In the genomic region with DNA sequence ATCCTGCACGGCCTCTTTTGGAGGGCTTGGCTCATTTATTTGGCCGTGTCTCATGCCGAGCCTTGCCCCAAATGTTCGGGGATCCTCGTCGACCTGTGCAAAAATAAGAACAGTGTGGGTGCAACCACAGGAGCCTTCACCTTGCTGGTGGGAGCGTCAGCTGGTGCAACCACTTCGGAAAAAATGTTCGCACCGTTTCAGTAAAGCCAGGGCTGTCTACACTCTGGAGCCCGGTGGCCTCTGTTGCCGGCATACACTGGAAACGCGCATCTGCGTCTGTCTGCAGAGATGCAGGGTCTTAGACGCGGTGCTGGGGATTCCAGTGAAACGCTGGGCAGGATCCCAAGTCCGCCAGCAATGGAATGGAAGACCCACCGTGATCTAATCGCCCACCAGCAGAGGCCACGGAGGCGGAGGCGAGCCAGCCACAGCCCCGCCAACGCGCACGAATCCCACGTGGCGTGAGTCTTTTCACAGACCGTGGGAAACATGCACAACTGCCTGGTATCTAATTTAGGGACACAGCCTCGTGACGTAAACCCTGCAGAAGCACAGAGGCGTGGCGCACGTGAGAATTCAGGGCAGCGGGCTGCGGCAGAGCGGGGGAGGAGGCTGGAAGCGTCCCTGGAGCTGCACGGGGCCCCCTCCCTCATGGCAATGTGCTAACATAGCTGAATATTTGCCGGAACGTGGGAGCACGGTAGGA, we compare ENCODE assay signal across 25 cellular contexts. TPM values are rescaled to one million over a fixed set of nuclear protein-coding genes. Genes with fewer than 3 reads are reported as not detected.
A peak's percentile ranks its signal among the peaks of the same experiment; 100 is the strongest.
DNase-seq lines count a peak whose midpoint lies in the region; ATAC-seq, FAIRE-seq and TF ChIP-seq lines count a peak whose summit lies in the region.
"Had no signal": no experiment of that assay in that cellular context is flagged by ENCODE, and none has a peak within 500 bp of the region (broad histone marks: within the 10 kb centered on the region; RNA-seq: fewer than 3 reads in every experiment).

No MANE protein-coding gene starts in this region.

- no peaks in the 10 kb centered on the region for H3K36me3 Mint-ChIP-seq in activated CD8-positive, alpha-beta memory T cell treated with anti-CD3 and anti-CD28 coated beads, Interleukin-2, amount 10 ng/mL, durations not matched to agents 7 days and 5 days

- intact Hi-C loops in right lobe of liver (cut with DNase I) (no loop called here), HepG2 (cut with micrococcal nuclease; ENCODE audit: unreplicated experiment) (no loop called here), dorsolateral prefrontal cortex (cut with DNase I) (no loop called here)

- H3K4me2 ChIP-seq in HepG2 (ENCODE audit: low read depth, low read length) (no peak overlapping the region), neuronal stem cell (ENCODE audit: insufficient read depth, low read length, poor library complexity, severe bottlenecking) (no peak overlapping the region)
- H3K4me2 ChIP-seq: BLaER1 treated with 17β-estradiol and CSF1 and Interleukin-3, amounts not matched to agents 10 nM and 100 nM had no signal

- H3K27me3 ChIP-seq in right lobe of liver (no peaks in the 10 kb centered on the region), HepG2 (ENCODE audit: control insufficient read depth in 1 of 2, insufficient read depth in 2 of 2, low read length in 2 of 2) (peaks cover 10 to 38% of the 10 kb centered on the region in 2 experiments; a peak in 4 of 5 replicates), dorsolateral prefrontal cortex (no peaks in the 10 kb centered on the region), neuronal stem cell (ENCODE audit: control insufficient read depth in 3 of 3, insufficient read depth in 3 of 3, low read depth in 1 of 3, low read length in 3 of 3) (peaks cover 0 to 32% (median 0%) of the 10 kb centered on the region in 3 experiments)
- H3K27me3 ChIP-seq: BLaER1 treated with 17β-estradiol and CSF1 and Interleukin-3, amounts not matched to agents 10 nM and 100 nM; Peyer's patch; SJSA1 had no signal

- TF ChIP-seq POLR2A in right lobe of liver (IDR thresholded peaks at IDR 0.05), result no peak
- TF ChIP-seq POLR2A in HepG2 (IDR thresholded peaks at IDR 0.05; ENCODE audit: insufficient read depth in 1 of 2, low read depth in 2 of 2, low read length in 2 of 2), result no peak

- H3K4me3 ChIP-seq in right lobe of liver, result no peak overlapping the region
- no peak overlapping the region for H3K4me3 ChIP-seq in HepG2 (replicated peaks in 1 of 3; ENCODE audit: insufficient read depth in 1 of 3, low read depth in 2 of 3, low read length in 3 of 3)
- peak overlapping the region in 12 of 59 donors; percentile 4 to 31 (median 22) for H3K4me3 ChIP-seq in dorsolateral prefrontal cortex
- H3K4me3 ChIP-seq in neuronal stem cell (ENCODE audit: low read length in 2 of 2), result no peak overlapping the region
- H3K4me3 ChIP-seq: BLaER1 treated with 17β-estradiol and CSF1 and Interleukin-3, amounts not matched to agents 10 nM and 100 nM; GM23248; Peyer's patch; SJSA1 had no signal

- DNase-seq in right lobe of liver (peak in 2 of 3 donors; percentile 5 to 46), HepG2 (ENCODE audit: low spot score) (no peak), dorsolateral prefrontal cortex (peak in 5 of 10 donors; percentile 67 to 82 (median 73)), neuronal stem cell (ENCODE audit: low spot score) (no peak)
- no peak for DNase-seq in activated CD8-positive, alpha-beta memory T cell treated with anti-CD3 and anti-CD28 coated beads, Interleukin-2, amount 10 ng/mL, durations not matched to agents 7 days and 5 days
- DNase-seq: Caco-2; CD4-positive, alpha-beta memory T cell; DMS 273 treated with DMSO at 0.1 percent for 48 hours; DMS79 treated with DMSO at 0.1 percent for 48 hours; GM23248; IMR-90; NCI-H1694; NCI-H2081; NCI-H2171; NCI-H345; NCI-H524; NCI-H774; Peyer's patch had no signal

- in situ Hi-C loops in HepG2 (cut with HindIII; ENCODE audit: extremely low pct_ligation_motif_present, low pct_unique_long_range_greater_than_20kb), result no loop called here

- H3K79me1 ChIP-seq in neuronal stem cell (ENCODE audit: low read depth, low read length), result no peaks in the 10 kb centered on the region

- H3K9ac ChIP-seq in HepG2 (ENCODE audit: insufficient read depth, low read depth, low read length) (no peak overlapping the region), neuronal stem cell (ENCODE audit: low read depth, low read length, poor library complexity) (no peak overlapping the region)
- H3K9ac ChIP-seq: BLaER1 treated with 17β-estradiol and CSF1 and Interleukin-3, amounts not matched to agents 10 nM and 100 nM; GM23248 had no signal

- H3K4me1 ChIP-seq in right lobe of liver (no peaks in the 10 kb centered on the region), HepG2 (ENCODE audit: insufficient read depth, low read length) (no peaks in the 10 kb centered on the region), neuronal stem cell (ENCODE audit: control insufficient read depth in 2 of 2, insufficient read depth in 1 of 2, low read depth in 1 of 2, low read length in 2 of 2) (no peaks in the 10 kb centered on the region)
- H3K4me1 ChIP-seq: Caco-2, Peyer's patch, SJSA1 had no signal

- ATAC-seq in right lobe of liver, result no peak
- ATAC-seq in HepG2, result no peak
- no peak for ATAC-seq in GM18517 (IDR thresholded peaks at IDR 0.05; ENCODE audit: unreplicated experiment)
- ATAC-seq in activated CD8-positive, alpha-beta memory T cell treated with anti-CD3 and anti-CD28 coated beads, Interleukin-2, amount 10 ng/mL, durations not matched to agents 7 days and 5 days, result no peak
- ATAC-seq in GM21390 (IDR thresholded peaks at IDR 0.05; ENCODE audit: unreplicated experiment), result no peak
- ATAC-seq: HCT116 had no signal

- peak overlapping the region; percentile 22 for H2BK12ac ChIP-seq in neuronal stem cell (ENCODE audit: low read length)

- no peaks in the 10 kb centered on the region for H4K20me1 ChIP-seq in HepG2 (ENCODE audit: insufficient read depth, low read length)
- H4K20me1 ChIP-seq: BLaER1 treated with 17β-estradiol and CSF1 and Interleukin-3, amounts not matched to agents 10 nM and 100 nM had no signal

- H2BK15ac ChIP-seq in neuronal stem cell (ENCODE audit: low read length), result peak overlapping the region; percentile 58

- H3K9me3 ChIP-seq in right lobe of liver, result no peaks in the 10 kb centered on the region
- no peaks in the 10 kb centered on the region for H3K9me3 ChIP-seq in HepG2 (ENCODE audit: low read length)
- peaks cover 0 to 1% of the 10 kb centered on the region in 2 donors for H3K9me3 ChIP-seq in neuronal stem cell (replicated peaks in 1 of 2; ENCODE audit: control insufficient read depth in 2 of 2, insufficient read depth in 1 of 2, low read depth in 1 of 2, low read length in 2 of 2)
- H3K9me3 ChIP-seq: BLaER1 treated with 17β-estradiol and CSF1 and Interleukin-3, amounts not matched to agents 10 nM and 100 nM; Caco-2; Peyer's patch; SJSA1 had no signal

- H3K79me2 ChIP-seq in HepG2 (ENCODE audit: insufficient read depth, low read length), result no peaks in the 10 kb centered on the region

- H3K27ac Mint-ChIP-seq in activated CD8-positive, alpha-beta memory T cell treated with anti-CD3 and anti-CD28 coated beads, Interleukin-2, amount 10 ng/mL, durations not matched to agents 7 days and 5 days, result no peak overlapping the region

- no peak overlapping the region for H4K8ac ChIP-seq in neuronal stem cell (ENCODE audit: low read depth, low read length)

- peak overlapping the region; percentile 80 for H3K18ac ChIP-seq in neuronal stem cell (ENCODE audit: low read length)

- no peak for FAIRE-seq in HepG2 (lab: Jason Lieb, UNC)
- FAIRE-seq: HTR-8/SVneo had no signal

- H3K4me3 Mint-ChIP-seq in activated CD8-positive, alpha-beta memory T cell treated with anti-CD3 and anti-CD28 coated beads, Interleukin-2, amount 10 ng/mL, durations not matched to agents 7 days and 5 days, result no peak overlapping the region
- H3K4me3 Mint-ChIP-seq: CD4-positive, alpha-beta memory T cell had no signal

- H3K4me1 Mint-ChIP-seq in activated CD8-positive, alpha-beta memory T cell treated with anti-CD3 and anti-CD28 coated beads, Interleukin-2, amount 10 ng/mL, durations not matched to agents 7 days and 5 days, result no peaks in the 10 kb centered on the region

- no peaks in the 10 kb centered on the region for H3K27me3 Mint-ChIP-seq in activated CD8-positive, alpha-beta memory T cell treated with anti-CD3 and anti-CD28 coated beads, Interleukin-2, amount 10 ng/mL, durations not matched to agents 7 days and 5 days
- H3K27me3 Mint-ChIP-seq: CD4-positive, alpha-beta memory T cell had no signal

- H3K9me3 Mint-ChIP-seq in activated CD8-positive, alpha-beta memory T cell treated with anti-CD3 and anti-CD28 coated beads, Interleukin-2, amount 10 ng/mL, durations not matched to agents 7 days and 5 days (ENCODE audit: low read depth), result no peaks in the 10 kb centered on the region
- H3K9me3 Mint-ChIP-seq: CD4-positive, alpha-beta memory T cell had no signal

- peak overlapping the region; percentile 82 for H3K14ac ChIP-seq in neuronal stem cell (ENCODE audit: low read length)

- peak overlapping the region; percentile 61 for H2BK120ac ChIP-seq in neuronal stem cell (ENCODE audit: low read depth, low read length)

- peak overlapping the region; percentile 63 for H2AK5ac ChIP-seq in neuronal stem cell (ENCODE audit: low read depth, low read length)

- CTCF ChIA-PET in HepG2 (lab: Yijun Ruan, JAX; ENCODE audit: low intra/inter-chr PET ratio, low total read pairs), result no interaction called here
- CTCF ChIA-PET in activated CD8-positive, alpha-beta memory T cell treated with anti-CD3 and anti-CD28 coated beads, Interleukin-2, amount 10 ng/mL, durations not matched to agents 7 days and 5 days (lab: Charles Lee), result no interaction called here

- TF ChIP-seq EP300 in HepG2 (IDR thresholded peaks at IDR 0.05; ENCODE audit: low read depth in 2 of 2, low read length in 2 of 2) (no peak), HepG2 (CRISPR knock-in tag; IDR thresholded peaks at IDR 0.05; ENCODE audit: borderline replicate concordance) (no peak)

- no peaks in the 10 kb centered on the region for H3K36me3 ChIP-seq in right lobe of liver
- H3K36me3 ChIP-seq in HepG2 (replicated peaks in 1 of 2; ENCODE audit: control insufficient read depth in 1 of 2, insufficient read depth in 2 of 2, low read length in 2 of 2), result no peaks in the 10 kb centered on the region
- no peaks in the 10 kb centered on the region for H3K36me3 ChIP-seq in neuronal stem cell (replicated peaks in 1 of 2; ENCODE audit: control insufficient read depth in 2 of 2, insufficient read depth in 2 of 2, low read length in 2 of 2)
- H3K36me3 ChIP-seq: BLaER1 treated with 17β-estradiol and CSF1 and Interleukin-3, amounts not matched to agents 10 nM and 100 nM; SJSA1 had no signal

- H2AFZ ChIP-seq in HepG2 (ENCODE audit: low read length) (no peak overlapping the region), neuronal stem cell (ENCODE audit: low read length) (no peak overlapping the region)
- H2AFZ ChIP-seq: GM23248 had no signal

- peak overlapping the region; percentile 17 for H4K91ac ChIP-seq in neuronal stem cell (ENCODE audit: low read depth, low read length, poor library complexity)

- POLR2A ChIA-PET in HepG2 (lab: Yijun Ruan, JAX), result interaction anchor here (1.1 kb wide), 1 partner anchor 14 kb away, joined by 3 read pairs; the partner anchor contains the start of gene MXD4

- H3K27ac ChIP-seq in right lobe of liver (no peak overlapping the region), HepG2 (ENCODE audit: extremely low read length, insufficient read depth, low read length) (no peak overlapping the region), dorsolateral prefrontal cortex (peak overlapping the region in 42 of 59 donors; percentile 2 to 88 (median 51)), neuronal stem cell (replicated peaks; ENCODE audit: low read length) (no peak overlapping the region), temporal lobe (ENCODE audit: low read depth, low read length) (peak overlapping the region; percentile 40)
- H3K27ac ChIP-seq: BLaER1 treated with 17β-estradiol and CSF1 and Interleukin-3, amounts not matched to agents 10 nM and 100 nM; GM23248; Peyer's patch; SJSA1 had no signal

- TF ChIP-seq CTCF in right lobe of liver (IDR thresholded peaks at IDR 0.05) (no peak), HepG2 (CRISPR knock-in tag; IDR thresholded peaks at IDR 0.05) (no peak), dorsolateral prefrontal cortex (IDR thresholded peaks at IDR 0.05 in 54 of 56, conservative IDR thresholded peaks at IDR 0.05 in 2 of 56; ENCODE audit: low read depth in 1 of 56, partially characterized antibody in 56 of 56) (no peak)

- 87% methylated on average over 17 of the region's 44 CpGs for WGBS in right lobe of liver (ENCODE audit: insufficient coverage, low coverage, low lambda C conversion rate, missing lambda C conversion rate)
- WGBS in HepG2 (ENCODE audit: low lambda C conversion rate), result 59% methylated on average over 25 of the region's 44 CpGs
- WGBS in neuronal stem cell (ENCODE audit: extremely low coverage in 2 of 2, insufficient read length in 2 of 2, insufficient replicate concordance in 1 of 2), 2 donors, result no CpG with 5 or more reads among the region's 44 CpGs

- no TSS peak for BruUV-seq in HepG2 (replicated peaks; lab: Mats Ljungman, UMichigan)

- H3K4ac ChIP-seq in neuronal stem cell (ENCODE audit: low read length), result no peak overlapping the region

- TF ChIP-seq RAD21 in HepG2 (CRISPR knock-in tag; IDR thresholded peaks at IDR 0.05), result no peak

- H2BK5ac ChIP-seq in neuronal stem cell (ENCODE audit: low read length), result peak overlapping the region; percentile 39

- peak overlapping the region; percentile 55 for H3K23ac ChIP-seq in neuronal stem cell (ENCODE audit: low read depth, low read length, poor library complexity)

RNA-seq across cellular contexts. Expression of gene MXD4, which starts 13.8 kb away (rescaled TPM):
- total RNA-seq in right lobe of liver (10 to 100 TPM; 17.8 to 23.0 (median 19.7) TPM), HepG2 (2016; rRNA removed; fragmentation: Illumina TruSeq; extraction: Trizol) (19.6 and 31.3 TPM in 2 replicates), dorsolateral prefrontal cortex (100 to 1,000 TPM in 7 of 120 experiments, 10 to 100 TPM in 113; 40.2 to 134 (median 61.9) TPM), temporal lobe (17.0 TPM)
- 36.9 and 47.9 TPM in 2 replicates for total RNA-seq in HepG2 (2016; cell fraction: cytosol; rRNA removed; fragmentation: Illumina TruSeq; extraction: Trizol; ENCODE audit: low read depth)
- 17.4 and 29.0 TPM in 2 replicates for total RNA-seq in HepG2 (2016; cell fraction: insoluble cytoplasmic fraction; rRNA removed; fragmentation: Illumina TruSeq; extraction: Trizol)
- 44.7 and 51.6 TPM in 2 replicates for total RNA-seq in HepG2 (2016; cell fraction: membrane; rRNA removed; fragmentation: Illumina TruSeq; extraction: Trizol)
- 17.8 and 19.3 TPM in 2 replicates for total RNA-seq in HepG2 (2016; cell fraction: nucleus; rRNA removed; fragmentation: Illumina TruSeq; extraction: Trizol)
- polyA plus RNA-seq in HepG2 (2011; rRNA removed), result 29.0 and 35.5 TPM in 2 replicates
- polyA plus RNA-seq in HepG2 (2011; cell fraction: cytosol; rRNA removed), result 18.8 and 32.8 TPM in 2 replicates
- 55.8 and 75.6 TPM in 2 replicates for polyA plus RNA-seq in HepG2 (2011; cell fraction: nucleus; rRNA removed)
- 13.3 and 19.0 TPM in 2 replicates for polyA plus RNA-seq in HepG2 (2012)
- polyA plus RNA-seq in HepG2 (2016; cell fraction: cytosol; fragmentation: Illumina TruSeq; extraction: Trizol; ENCODE audit: low read depth), result 75.4 and 78.8 TPM in 2 replicates
- polyA plus RNA-seq in HepG2 (2016; cell fraction: insoluble cytoplasmic fraction; fragmentation: Illumina TruSeq; extraction: Trizol; ENCODE audit: low read depth), result 24.7 and 25.4 TPM in 2 replicates
- 58.0 and 61.9 TPM in 2 replicates for polyA plus RNA-seq in HepG2 (2016; cell fraction: membrane; fragmentation: Illumina TruSeq; extraction: Trizol; ENCODE audit: low read depth)
- 40.4 and 42.9 TPM in 2 replicates for polyA plus RNA-seq in HepG2 (2016; cell fraction: nucleus; fragmentation: Illumina TruSeq; extraction: Trizol; ENCODE audit: insufficient read depth, low read depth)
- polyA minus RNA-seq in HepG2 (2011; rRNA and poly(A)+ RNA removed; ENCODE audit: low replicate concordance), result 56.0 and 71.8 TPM in 2 replicates
- 16.4 and 18.3 TPM in 2 replicates for polyA minus RNA-seq in HepG2 (2011; cell fraction: cytosol; rRNA and poly(A)+ RNA removed)
- polyA minus RNA-seq in HepG2 (2011; cell fraction: nucleus; rRNA and poly(A)+ RNA removed), result 38.0 and 41.2 TPM in 2 replicates
- 45.6 TPM for polyA plus RNA-seq in neuronal stem cell (2013, experiment 1 of 2)
- 47.1 TPM for polyA plus RNA-seq in neuronal stem cell (2013, experiment 2 of 2)
- 10 to 100 TPM; 13.7 to 14.3 TPM for total RNA-seq in activated CD8-positive, alpha-beta memory T cell treated with anti-CD3 and anti-CD28 coated beads, Interleukin-2, amount 10 ng/mL, durations not matched to agents 7 days and 5 days

RNA-seq across cellular contexts. Expression of gene HAUS3, which starts 33.8 kb away (rescaled TPM):
- total RNA-seq in right lobe of liver, result 1 to 10 TPM; 3.5 to 5.1 (median 4.6) TPM
- total RNA-seq in HepG2 (2016; rRNA removed; fragmentation: Illumina TruSeq; extraction: Trizol), result 12.6 and 16.3 TPM in 2 replicates
- total RNA-seq in HepG2 (2016; cell fraction: cytosol; rRNA removed; fragmentation: Illumina TruSeq; extraction: Trizol; ENCODE audit: low read depth), result 0.71 TPM in 2 replicates
- 12.9 and 15.5 TPM in 2 replicates for total RNA-seq in HepG2 (2016; cell fraction: insoluble cytoplasmic fraction; rRNA removed; fragmentation: Illumina TruSeq; extraction: Trizol)
- 3.8 and 4.0 TPM in 2 replicates for total RNA-seq in HepG2 (2016; cell fraction: membrane; rRNA removed; fragmentation: Illumina TruSeq; extraction: Trizol)
- total RNA-seq in HepG2 (2016; cell fraction: nucleus; rRNA removed; fragmentation: Illumina TruSeq; extraction: Trizol), result 10.8 and 13.7 TPM in 2 replicates
- polyA plus RNA-seq in HepG2 (2011; rRNA removed), result 3.3 and 3.9 TPM in 2 replicates
- 1.8 and 1.9 TPM in 2 replicates for polyA plus RNA-seq in HepG2 (2011; cell fraction: cytosol; rRNA removed)
- 4.8 and 5.1 TPM in 2 replicates for polyA plus RNA-seq in HepG2 (2011; cell fraction: nucleus; rRNA removed)
- polyA plus RNA-seq in HepG2 (2012), result 5.4 and 6.4 TPM in 2 replicates
- polyA plus RNA-seq in HepG2 (2016; cell fraction: cytosol; fragmentation: Illumina TruSeq; extraction: Trizol; ENCODE audit: low read depth), result 0.45 and 0.70 TPM in 2 replicates
- 12.2 and 12.5 TPM in 2 replicates for polyA plus RNA-seq in HepG2 (2016; cell fraction: insoluble cytoplasmic fraction; fragmentation: Illumina TruSeq; extraction: Trizol; ENCODE audit: low read depth)
- polyA plus RNA-seq in HepG2 (2016; cell fraction: membrane; fragmentation: Illumina TruSeq; extraction: Trizol; ENCODE audit: low read depth), result 1.8 TPM in 2 replicates
- polyA plus RNA-seq in HepG2 (2016; cell fraction: nucleus; fragmentation: Illumina TruSeq; extraction: Trizol; ENCODE audit: insufficient read depth, low read depth), result 26.7 and 27.4 TPM in 2 replicates
- polyA minus RNA-seq in HepG2 (2011; rRNA and poly(A)+ RNA removed; ENCODE audit: low replicate concordance), result 1.8 and 2.1 TPM in 2 replicates
- 2.2 and 3.3 TPM in 2 replicates for polyA minus RNA-seq in HepG2 (2011; cell fraction: cytosol; rRNA and poly(A)+ RNA removed)
- polyA minus RNA-seq in HepG2 (2011; cell fraction: nucleus; rRNA and poly(A)+ RNA removed), result 5.8 and 6.0 TPM in 2 replicates
- 10 to 100 TPM; 13.0 to 29.2 (median 19.3) TPM for total RNA-seq in dorsolateral prefrontal cortex
- polyA plus RNA-seq in neuronal stem cell (2013, experiment 1 of 2), result 11.4 TPM
- 12.2 TPM for polyA plus RNA-seq in neuronal stem cell (2013, experiment 2 of 2)
- 27.0 TPM for total RNA-seq in temporal lobe
- total RNA-seq in activated CD8-positive, alpha-beta memory T cell treated with anti-CD3 and anti-CD28 coated beads, Interleukin-2, amount 10 ng/mL, durations not matched to agents 7 days and 5 days, result 10 to 100 TPM; 29.8 to 34.5 TPM

RNA-seq across cellular contexts. Expression of gene POLN, which starts 33.8 kb away (rescaled TPM):
- 1 to 10 TPM in 4 of 6 experiments, under 1 TPM in 2; 0.87 to 2.5 (median 1.4) TPM for total RNA-seq in right lobe of liver
- 0.60 and 0.93 TPM in 2 replicates for total RNA-seq in HepG2 (2016; rRNA removed; fragmentation: Illumina TruSeq; extraction: Trizol)
- 2.3 and 2.5 TPM in 2 replicates for total RNA-seq in HepG2 (2016; cell fraction: cytosol; rRNA removed; fragmentation: Illumina TruSeq; extraction: Trizol; ENCODE audit: low read depth)
- 0.68 and 1.1 TPM in 2 replicates for total RNA-seq in HepG2 (2016; cell fraction: insoluble cytoplasmic fraction; rRNA removed; fragmentation: Illumina TruSeq; extraction: Trizol)
- 1.6 and 1.9 TPM in 2 replicates for total RNA-seq in HepG2 (2016; cell fraction: membrane; rRNA removed; fragmentation: Illumina TruSeq; extraction: Trizol)
- 1.1 and 1.5 TPM in 2 replicates for total RNA-seq in HepG2 (2016; cell fraction: nucleus; rRNA removed; fragmentation: Illumina TruSeq; extraction: Trizol)
- polyA plus RNA-seq in HepG2 (2011; rRNA removed), result 1.2 and 1.5 TPM in 2 replicates
- 0.81 and 3.7 TPM in 2 replicates for polyA plus RNA-seq in HepG2 (2011; cell fraction: cytosol; rRNA removed)
- polyA plus RNA-seq in HepG2 (2011; cell fraction: nucleus; rRNA removed), result 2.7 and 3.7 TPM in 2 replicates
- polyA plus RNA-seq in HepG2 (2012), result 0.39 and 0.48 TPM in 2 replicates
- polyA plus RNA-seq in HepG2 (2016; cell fraction: cytosol; fragmentation: Illumina TruSeq; extraction: Trizol; ENCODE audit: low read depth), result 1.0 and 1.4 TPM in 2 replicates
- polyA plus RNA-seq in HepG2 (2016; cell fraction: insoluble cytoplasmic fraction; fragmentation: Illumina TruSeq; extraction: Trizol; ENCODE audit: low read depth), result 0.57 and 1.2 TPM in 2 replicates
- polyA plus RNA-seq in HepG2 (2016; cell fraction: membrane; fragmentation: Illumina TruSeq; extraction: Trizol; ENCODE audit: low read depth), result 0.90 and 1.4 TPM in 2 replicates
- 0.88 and 2.2 TPM in 2 replicates for polyA plus RNA-seq in HepG2 (2016; cell fraction: nucleus; fragmentation: Illumina TruSeq; extraction: Trizol; ENCODE audit: insufficient read depth, low read depth)
- polyA minus RNA-seq in HepG2 (2011; rRNA and poly(A)+ RNA removed; ENCODE audit: low replicate concordance), result 0.44 and 0.96 TPM in 2 replicates
- 1.2 and 1.3 TPM in 2 replicates for polyA minus RNA-seq in HepG2 (2011; cell fraction: cytosol; rRNA and poly(A)+ RNA removed)
- polyA minus RNA-seq in HepG2 (2011; cell fraction: nucleus; rRNA and poly(A)+ RNA removed), result 0.75 and 1.2 TPM in 2 replicates
- total RNA-seq in dorsolateral prefrontal cortex, result 10 to 100 TPM in 118 of 120 experiments, 1 to 10 TPM in 2; 9.4 to 50.0 (median 23.7) TPM
- polyA plus RNA-seq in neuronal stem cell (2013, experiment 1 of 2), result 0.77 TPM
- polyA plus RNA-seq in neuronal stem cell (2013, experiment 2 of 2), result 0.54 TPM
- 5.2 TPM for total RNA-seq in temporal lobe
- 1 to 10 TPM; 5.5 to 5.6 TPM for total RNA-seq in activated CD8-positive, alpha-beta memory T cell treated with anti-CD3 and anti-CD28 coated beads, Interleukin-2, amount 10 ng/mL, durations not matched to agents 7 days and 5 days

Comparison
In these comparisons a context has a peak if more than half of its experiments do, and no peak if none do; other contexts are left out.
1. DNase-seq: peak in right lobe of liver (2 of 3); none in HepG2 (single experiment), neuronal stem cell (single experiment) and activated CD8-positive, alpha-beta memory T cell treated with anti-CD3 and anti-CD28 coated beads, Interleukin-2, amount 10 ng/mL, durations not matched to agents 7 days and 5 days (single experiment).
2. H3K27ac ChIP-seq: peak in dorsolateral prefrontal cortex (42 of 59) and temporal lobe (single experiment); none in right lobe of liver (0 of 3), HepG2 (single experiment) and neuronal stem cell (single experiment).